ENCODE assay signal across 17 cellular contexts in genomic region chr18:22505136-22505535, GRCh38.
A peak's percentile ranks its signal among the peaks of the same experiment; 100 is the strongest.
DNase-seq lines count a peak whose midpoint lies in the region; ATAC-seq and TF ChIP-seq lines count a peak whose summit lies in the region.
"Had no signal": no experiment of that assay in that cellular context is flagged by ENCODE, and none has a peak within 500 bp of the region (broad histone marks: within the 10 kb centered on the region; RNA-seq: fewer than 3 reads in every experiment).

No MANE protein-coding gene starts in this region.

- CTCF ChIA-PET in IMR-90 (lab: Yijun Ruan, JAX) = no interaction called here
- CTCF ChIA-PET in activated CD4-positive, alpha-beta memory T cell treated with anti-CD3 and anti-CD28 coated beads for 36 hours (lab: Charles Lee) = no interaction called here

- H2AK5ac ChIP-seq in IMR-90 (ENCODE audit: low read depth, low read length) (0 out of 2 replicates have a peak overlapping the region, but pooled peaks have one; percentile 32), mesenchymal stem cell (ENCODE audit: low read length, severe bottlenecking) (no peak overlapping the region)

- H4K5ac ChIP-seq in IMR-90 (ENCODE audit: low read depth, low read length) = no peak overlapping the region

- H3K36me3 Mint-ChIP-seq in activated CD4-positive, alpha-beta memory T cell treated with anti-CD3 and anti-CD28 coated beads for 36 hours = no peaks in the 10 kb centered on the region

- no peak overlapping the region for H3K14ac ChIP-seq in IMR-90 (replicated peaks; ENCODE audit: low read depth, low read length)
- H3K14ac ChIP-seq in mesenchymal stem cell (ENCODE audit: low read length in 2 of 2) = no peak overlapping the region

- H3K9me3 Mint-ChIP-seq in activated CD4-positive, alpha-beta memory T cell treated with anti-CD3 and anti-CD28 coated beads for 36 hours = no peaks in the 10 kb centered on the region

- peaks cover 14% of the 10 kb centered on the region for H3K4me1 ChIP-seq in IMR-90 (ENCODE audit: control insufficient read depth, insufficient read depth, low read length)
- peaks cover 8 to 14% (median 10%) of the 10 kb centered on the region in 4 donors for H3K4me1 ChIP-seq in esophagus muscularis mucosa
- H3K4me1 ChIP-seq in mesenchymal stem cell (ENCODE audit: control insufficient read depth, insufficient read depth, low read depth, low read length) = no peaks in the 10 kb centered on the region

- TF ChIP-seq EP300 in esophagus muscularis mucosa (IDR thresholded peaks at IDR 0.05) = no peak

- dilution Hi-C loops in IMR-90 (cut with HindIII; ENCODE audit: low sequenced_read_pairs, unreplicated experiment) = no loop called here

- H3K27me3 ChIP-seq in IMR-90 (ENCODE audit: control insufficient read depth, insufficient read depth, low read length) (no peaks in the 10 kb centered on the region), esophagus muscularis mucosa (no peaks in the 10 kb centered on the region), mesenchymal stem cell (ENCODE audit: control insufficient read depth in 1 of 2, insufficient read depth in 1 of 2, low read length in 2 of 2) (no peaks in the 10 kb centered on the region)
- H3K27me3 ChIP-seq: ovary had no signal

- TF ChIP-seq CTCF in IMR-90 (conservative IDR thresholded peaks at IDR 0.05; ENCODE audit: low read depth, low read length) (no peak), esophagus muscularis mucosa (IDR thresholded peaks at IDR 0.05) (no peak)

- H3K27me3 Mint-ChIP-seq in activated CD4-positive, alpha-beta memory T cell treated with anti-CD3 and anti-CD28 coated beads for 36 hours = no peaks in the 10 kb centered on the region

- no peak overlapping the region; the same call in 1 of the 2 replicates for H3K4ac ChIP-seq in IMR-90 (ENCODE audit: low read depth, low read length)
- no peak overlapping the region for H3K4ac ChIP-seq in mesenchymal stem cell (ENCODE audit: low read depth in 1 of 2, low read length in 2 of 2)

- H3K18ac ChIP-seq in IMR-90 (ENCODE audit: low read depth, low read length) (0 out of 2 replicates have a peak overlapping the region, but pooled peaks have one; percentile 17), mesenchymal stem cell (ENCODE audit: low read depth in 1 of 2, low read length in 2 of 2) (no peak overlapping the region)

- H3K4me3 ChIP-seq in IMR-90 (ENCODE audit: insufficient read depth, low read depth, low read length) = no peak overlapping the region
- no peak overlapping the region for H3K4me3 ChIP-seq in esophagus muscularis mucosa
- H3K4me3 ChIP-seq in mesenchymal stem cell (ENCODE audit: insufficient read depth in 1 of 2, low read depth in 1 of 2, low read length in 2 of 2) = no peak overlapping the region
- H3K4me3 ChIP-seq: ovary, skin epidermis had no signal

- H2BK12ac ChIP-seq in mesenchymal stem cell (ENCODE audit: low read length in 2 of 2) = no peak overlapping the region

- no peak overlapping the region for H3K9ac ChIP-seq in IMR-90 (ENCODE audit: low read depth, low read length)
- H3K9ac ChIP-seq in mesenchymal stem cell (ENCODE audit: low read length) = peak overlapping the region; percentile 16

- WGBS in IMR-90 (ENCODE audit: extremely low coverage in 2 of 2, insufficient read length in 1 of 2), 2 experiments = no CpG with 5 or more reads among the region's 1 CpG
- WGBS in esophagus muscularis mucosa = 44% methylated on average over 1 of the region's 1 CpG
- WGBS in mesenchymal stem cell = no CpG with 5 or more reads among the region's 1 CpG

- H3K23ac ChIP-seq in IMR-90 (ENCODE audit: low read depth, low read length) = peak overlapping the region; percentile 11; the same call in 1 of the 2 replicates
- no peak overlapping the region for H3K23ac ChIP-seq in mesenchymal stem cell (ENCODE audit: low read length in 2 of 2)

- no peaks in the 10 kb centered on the region for H3K79me1 ChIP-seq in IMR-90 (ENCODE audit: low read depth in 1 of 2, low read length in 2 of 2)
- H3K79me1 ChIP-seq in mesenchymal stem cell (replicated peaks; ENCODE audit: low read length, poor library complexity, severe bottlenecking) = no peaks in the 10 kb centered on the region

- no peak overlapping the region for H3K4me3 Mint-ChIP-seq in activated CD4-positive, alpha-beta memory T cell treated with anti-CD3 and anti-CD28 coated beads for 36 hours

- TF ChIP-seq POLR2A in IMR-90 (IDR thresholded peaks at IDR 0.05; ENCODE audit: low read depth, low read length) (no peak), esophagus muscularis mucosa (IDR thresholded peaks at IDR 0.05; ENCODE audit: low read depth) (no peak)

- no peak overlapping the region for H3K56ac ChIP-seq in IMR-90 (ENCODE audit: extremely low read depth, insufficient read depth, low read length)

- H3K4me1 Mint-ChIP-seq in activated CD4-positive, alpha-beta memory T cell treated with anti-CD3 and anti-CD28 coated beads for 36 hours (ENCODE audit: low read depth) = no peaks in the 10 kb centered on the region

- H2BK15ac ChIP-seq in IMR-90 (ENCODE audit: low read depth, low read length) (peak overlapping the region; percentile 57; the same call in 2 of the 3 replicates), mesenchymal stem cell (ENCODE audit: low read depth, poor library complexity, severe bottlenecking) (no peak overlapping the region)

- H2BK5ac ChIP-seq in IMR-90 (ENCODE audit: low read depth, low read length, poor library complexity, severe bottlenecking) (peak overlapping the region; percentile 87), mesenchymal stem cell (ENCODE audit: low read depth, low read length, poor library complexity, severe bottlenecking) (no peak overlapping the region)

- H4K91ac ChIP-seq in IMR-90 (ENCODE audit: insufficient read depth, low read depth, low read length) (0 out of 2 replicates have a peak overlapping the region, but pooled peaks have one; percentile 87), mesenchymal stem cell (ENCODE audit: low read length) (no peak overlapping the region)

- no peak overlapping the region for H3K4me2 ChIP-seq in IMR-90 (ENCODE audit: low read depth, low read length)
- no peak overlapping the region for H3K4me2 ChIP-seq in mesenchymal stem cell (ENCODE audit: low read length, poor library complexity, severe bottlenecking)

- POLR2A ChIA-PET in IMR-90 (lab: Charles Lee; ENCODE audit: unreplicated experiment) = no interaction called here
- POLR2A ChIA-PET in activated CD4-positive, alpha-beta memory T cell treated with anti-CD3 and anti-CD28 coated beads for 36 hours (lab: Charles Lee) = no interaction called here

- in situ Hi-C loops in IMR-90 (cut with MboI; ENCODE audit: low sequenced_read_pairs) = no loop called here

- ATAC-seq in IMR-90 (ENCODE audit: low read depth) = peak; percentile 40
- no peak for ATAC-seq in GM18870 (IDR thresholded peaks at IDR 0.05; ENCODE audit: unreplicated experiment)
- no peak for ATAC-seq in HG03097 (IDR thresholded peaks at IDR 0.05; ENCODE audit: low FRiP score, unreplicated experiment)
- no peak for ATAC-seq in GM21825 (IDR thresholded peaks at IDR 0.05; ENCODE audit: unreplicated experiment)

- no peak overlapping the region for H2AFZ ChIP-seq in IMR-90 (replicated peaks; ENCODE audit: low read length, poor library complexity)
- no peak overlapping the region for H2AFZ ChIP-seq in mesenchymal stem cell (ENCODE audit: low read depth, low read length)

- H3K36me3 ChIP-seq in IMR-90 (ENCODE audit: control insufficient read depth, insufficient read depth, low read length) (no peaks in the 10 kb centered on the region), esophagus muscularis mucosa (no peaks in the 10 kb centered on the region), mesenchymal stem cell (ENCODE audit: control insufficient read depth in 1 of 2, insufficient read depth in 2 of 2, low read depth in 1 of 2, low read length in 2 of 2) (no peaks in the 10 kb centered on the region)
- H3K36me3 ChIP-seq: ovary had no signal

- H3K9me3 ChIP-seq in IMR-90 (ENCODE audit: control insufficient read depth, insufficient read depth, low read length) = no peaks in the 10 kb centered on the region
- H3K9me3 ChIP-seq in esophagus muscularis mucosa = no peaks in the 10 kb centered on the region
- no peaks in the 10 kb centered on the region for H3K9me3 ChIP-seq in mesenchymal stem cell (ENCODE audit: control insufficient read depth, low read length)
- H3K9me3 ChIP-seq: ovary had no signal

- H2BK120ac ChIP-seq in IMR-90 (ENCODE audit: low read depth, low read length) = peak overlapping the region; percentile 97
- peak overlapping the region; percentile 81 for H2BK120ac ChIP-seq in mesenchymal stem cell (ENCODE audit: low read depth, low read length)

- H4K20me1 ChIP-seq in IMR-90 (ENCODE audit: insufficient read depth, low read length) = no peaks in the 10 kb centered on the region

- H3K27ac Mint-ChIP-seq in activated CD4-positive, alpha-beta memory T cell treated with anti-CD3 and anti-CD28 coated beads for 36 hours = no peak overlapping the region

- H4K8ac ChIP-seq in IMR-90 (ENCODE audit: low read depth in 2 of 2, low read length in 2 of 2) = peak overlapping the region; percentile 82 to 89; a peak in 3 of 4 replicates
- no peak overlapping the region for H4K8ac ChIP-seq in mesenchymal stem cell (ENCODE audit: low read length)

- H2AK9ac ChIP-seq in IMR-90 (replicated peaks; ENCODE audit: low read depth, low read length, poor library complexity) = no peak overlapping the region

- TF ChIP-seq RAD21 in IMR-90 (IDR thresholded peaks at IDR 0.05; ENCODE audit: low read length) = no peak

- H2BK20ac ChIP-seq in IMR-90 (ENCODE audit: low read depth, low read length) = peak overlapping the region; percentile 91

- no TSS peak for BruUV-seq in IMR-90 (replicated peaks; lab: Mats Ljungman, UMichigan)

- H3K27ac ChIP-seq in IMR-90 (ENCODE audit: insufficient read depth, low read length) (no peak overlapping the region), esophagus muscularis mucosa (replicated peaks in 1 of 4) (peak overlapping the region in 3 of 4 donors; percentile 26 to 55 (median 42)), mesenchymal stem cell (ENCODE audit: low read length, poor library complexity, severe bottlenecking) (no peak overlapping the region)
- H3K27ac ChIP-seq: C4-2B, skin epidermis had no signal

- peaks cover 7% of the 10 kb centered on the region for H3K9me1 ChIP-seq in IMR-90 (ENCODE audit: insufficient read depth, low read length)

- DNase-seq in AG20443 (ENCODE audit: low spot score) (peak; percentile 36), IMR-90 (peak; percentile 32), esophagus muscularis mucosa (ENCODE audit: extremely low spot score) (no peak), mesenchymal stem cell (peak; percentile 89)
- no peak for DNase-seq in activated CD4-positive, alpha-beta memory T cell treated with anti-CD3 and anti-CD28 coated beads for 36 hours
- DNase-seq: activated CD4-positive, alpha-beta T cell treated with anti-CD3 and anti-CD28 coated beads for 48 hours; amygdala; MV-4-11; NCI-H2171 treated with DMSO at 0.1 percent for 48 hours; ovary; SHP77; T-helper 9 cell had no signal

- intact Hi-C loops in IMR-90 (cut with micrococcal nuclease) = loop anchor here (2.0 kb wide), 1 partner anchor 38 kb away; no protein-coding TSS in a partner anchor
- intact Hi-C loops in esophagus muscularis mucosa (cut with DNase I) = no loop called here
- intact Hi-C loops in activated CD4-positive, alpha-beta memory T cell treated with anti-CD3 and anti-CD28 coated beads for 36 hours (cut with micrococcal nuclease) = no loop called here

TF ChIP-seq in IMR-90, 13 proteins besides CTCF, POLR2A, EP300 and RAD21:
- TF ChIP-seq FOS (IDR thresholded peaks at IDR 0.05; ENCODE audit: low read depth, low read length) (peak; percentile 51; the same call in 1 of the 2 replicates), CHD1 (IDR thresholded peaks at IDR 0.05; ENCODE audit: low read depth, low read length) (no peak)

Comparison
In these comparisons a context has a peak if more than half of its experiments do, and no peak if none do; other contexts are left out.
1. DNase-seq: peak in AG20443 (single experiment), IMR-90 (single experiment) and mesenchymal stem cell (single experiment); none in esophagus muscularis mucosa (single experiment) and activated CD4-positive, alpha-beta memory T cell treated with anti-CD3 and anti-CD28 coated beads for 36 hours (single experiment).
2. H3K27ac ChIP-seq: peak in esophagus muscularis mucosa (3 of 4); none in IMR-90 (single experiment) and mesenchymal stem cell (single experiment).